ENCODE assay signal across 22 cellular contexts in the genomic region with DNA sequence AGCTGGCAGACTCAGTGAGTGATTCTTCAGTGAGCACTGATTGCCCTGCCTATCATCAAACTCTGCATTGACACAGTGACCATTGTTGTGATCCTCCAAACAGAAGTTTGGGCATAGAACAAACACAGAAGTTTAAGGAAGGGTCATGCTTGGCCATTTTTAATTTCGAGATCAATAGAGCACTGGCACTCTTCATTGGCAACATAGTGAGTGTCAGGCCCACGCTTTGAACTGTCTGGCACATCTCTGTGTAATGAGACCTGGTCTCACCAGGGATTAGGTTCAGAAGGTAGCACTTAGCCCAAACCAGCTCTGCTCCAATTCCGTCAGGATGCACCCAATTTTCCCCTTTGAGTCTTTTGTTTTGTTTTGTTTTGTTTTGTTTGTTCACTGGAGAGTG.
"Had no signal": no experiment of that assay in that cellular context is flagged by ENCODE, and none has a peak within 500 bp of the region (broad histone marks: within the 10 kb centered on the region; RNA-seq: fewer than 3 reads in every experiment).

No MANE protein-coding gene starts in this region.

- ATAC-seq: foreskin keratinocyte, gastroesophageal sphincter, heart left ventricle, left cardiac atrium, lower lobe of right lung, mucosa of descending colon had no signal

- H3K9me3 ChIP-seq: esophagus muscularis mucosa, lower lobe of right lung, mucosa of descending colon had no signal

- FAIRE-seq: colon, endothelial cell of umbilical vein, frontal cortex had no signal

- H3K4me1 ChIP-seq: foreskin keratinocyte, gastroesophageal sphincter, heart left ventricle, left ventricle myocardium inferior, lower lobe of right lung had no signal

- H3K79me2 ChIP-seq: hepatocyte had no signal

- H3K36me3 ChIP-seq: esophagus muscularis mucosa, gastroesophageal sphincter, heart left ventricle, left ventricle myocardium inferior, lower lobe of right lung had no signal

- H3K27ac ChIP-seq: coronary artery, dorsolateral prefrontal cortex, esophagus muscularis mucosa, foreskin keratinocyte, gastroesophageal sphincter, heart left ventricle, hepatocyte, left ventricle myocardium inferior, lower lobe of right lung had no signal

- H3K4me3 ChIP-seq: coronary artery, dorsolateral prefrontal cortex, esophagus muscularis mucosa, gastroesophageal sphincter, heart left ventricle, hepatocyte, left ventricle myocardium inferior, lower lobe of right lung, mucosa of descending colon had no signal

- H3K27me3 ChIP-seq: esophagus muscularis mucosa, foreskin keratinocyte, gastroesophageal sphincter, heart left ventricle, hepatocyte had no signal

- H2AFZ ChIP-seq: hepatocyte had no signal

- DNase-seq: dermis blood vessel endothelial cell; dorsolateral prefrontal cortex; effector CD4-positive, alpha-beta T cell; effector memory CD4-positive, alpha-beta T cell; foreskin keratinocyte; heart left ventricle; hypothalamus; immature natural killer cell; islet precursor cell; left cardiac atrium; left ventricle myocardium inferior; lower lobe of right lung; mesenchymal stem cell; mucosa of descending colon; naive B cell had no signal

- H3K4me2 ChIP-seq: hepatocyte had no signal
